ENCODE assay signal across 1 cellular context in genomic region chr13:111303559-111303958, GRCh38.
TF ChIP-seq lines count a peak whose summit lies in the region.

No MANE protein-coding gene starts in this region.

TF ChIP-seq in GM12878, 131 proteins besides CTCF, POLR2A, EP300 and RAD21:
- TF ChIP-seq RUNX3 (IDR thresholded peaks at IDR 0.05; ENCODE audit: low read length) = no peak
- no peak for TF ChIP-seq CEBPB (IDR thresholded peaks at IDR 0.05; ENCODE audit: borderline replicate concordance in 1 of 2, low read depth in 2 of 2, low read length in 2 of 2)
- TF ChIP-seq ZNF687 (IDR thresholded peaks at IDR 0.05) = no peak
- TF ChIP-seq, protein P1, sequence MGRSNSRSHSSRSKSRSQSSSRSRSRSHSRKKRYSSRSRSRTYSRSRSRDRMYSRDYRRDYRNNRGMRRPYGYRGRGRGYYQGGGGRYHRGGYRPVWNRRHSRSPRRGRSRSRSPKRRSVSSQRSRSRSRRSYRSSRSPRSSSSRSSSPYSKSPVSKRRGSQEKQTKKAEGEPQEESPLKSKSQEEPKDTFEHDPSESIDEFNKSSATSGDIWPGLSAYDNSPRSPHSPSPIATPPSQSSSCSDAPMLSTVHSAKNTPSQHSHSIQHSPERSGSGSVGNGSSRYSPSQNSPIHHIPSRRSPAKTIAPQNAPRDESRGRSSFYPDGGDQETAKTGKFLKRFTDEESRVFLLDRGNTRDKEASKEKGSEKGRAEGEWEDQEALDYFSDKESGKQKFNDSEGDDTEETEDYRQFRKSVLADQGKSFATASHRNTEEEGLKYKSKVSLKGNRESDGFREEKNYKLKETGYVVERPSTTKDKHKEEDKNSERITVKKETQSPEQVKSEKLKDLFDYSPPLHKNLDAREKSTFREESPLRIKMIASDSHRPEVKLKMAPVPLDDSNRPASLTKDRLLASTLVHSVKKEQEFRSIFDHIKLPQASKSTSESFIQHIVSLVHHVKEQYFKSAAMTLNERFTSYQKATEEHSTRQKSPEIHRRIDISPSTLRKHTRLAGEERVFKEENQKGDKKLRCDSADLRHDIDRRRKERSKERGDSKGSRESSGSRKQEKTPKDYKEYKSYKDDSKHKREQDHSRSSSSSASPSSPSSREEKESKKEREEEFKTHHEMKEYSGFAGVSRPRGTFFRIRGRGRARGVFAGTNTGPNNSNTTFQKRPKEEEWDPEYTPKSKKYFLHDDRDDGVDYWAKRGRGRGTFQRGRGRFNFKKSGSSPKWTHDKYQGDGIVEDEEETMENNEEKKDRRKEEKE (IDR thresholded peaks at IDR 0.05) = no peak
- TF ChIP-seq SIN3A (IDR thresholded peaks at IDR 0.05; ENCODE audit: low read depth, low read length) = no peak
- no peak for TF ChIP-seq LARP7 (IDR thresholded peaks at IDR 0.05)
- TF ChIP-seq MTA2 (IDR thresholded peaks at IDR 0.05; ENCODE audit: low read depth) = no peak
